In the genomic region with DNA sequence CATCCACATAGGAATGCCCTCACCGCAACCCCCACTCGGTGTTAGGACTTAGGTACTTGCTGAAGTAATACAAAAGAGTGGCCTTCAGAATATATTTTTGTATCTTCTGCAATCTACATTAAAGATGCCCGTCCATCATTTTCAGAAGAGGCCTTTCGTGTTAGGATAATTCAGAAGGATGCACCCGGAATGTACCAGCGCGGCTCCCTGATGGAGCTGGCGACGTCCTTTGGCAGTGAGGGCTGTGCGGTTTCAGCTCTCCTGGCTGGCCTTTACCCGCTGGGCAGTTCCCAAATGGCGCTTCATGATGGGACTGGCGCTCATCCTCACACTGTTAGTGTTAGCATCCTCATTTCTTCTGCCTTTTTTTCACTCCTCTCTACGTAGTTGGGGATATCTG, we compare ENCODE assay signal across 17 cellular contexts. TPM values are rescaled to one million over a fixed set of nuclear protein-coding genes. Genes with fewer than 3 reads are reported as not detected.
DNase-seq lines count a peak whose midpoint lies in the region; ATAC-seq and TF ChIP-seq lines count a peak whose summit lies in the region.
"Had no signal": no experiment of that assay in that cellular context is flagged by ENCODE, and none has a peak within 500 bp of the region (broad histone marks: within the 10 kb centered on the region; RNA-seq: fewer than 3 reads in every experiment).

No MANE protein-coding gene starts in this region.

- no peaks in the 10 kb centered on the region for H3K9me3 Mint-ChIP-seq in HFFc6
- no peaks in the 10 kb centered on the region for H3K9me3 Mint-ChIP-seq in chondrocyte (ENCODE audit: low read depth)
- H3K9me3 Mint-ChIP-seq: activated naive CD4-positive, alpha-beta T cell treated with anti-CD3 and anti-CD28 coated beads, Interleukin-2, amount 10 ng/mL, durations not matched to agents 7 days and 5 days; H9 had no signal

- H3K27ac Mint-ChIP-seq in HFFc6 (peak overlapping the region; percentile 98), chondrocyte (ENCODE audit: unreplicated experiment) (no peak overlapping the region)
- H3K27ac Mint-ChIP-seq: activated naive CD4-positive, alpha-beta T cell treated with anti-CD3 and anti-CD28 coated beads, Interleukin-2, amount 10 ng/mL, durations not matched to agents 7 days and 5 days; T-helper 17 cell had no signal

- H3K79me2 ChIP-seq in osteoblast (ENCODE audit: insufficient read depth, low read length), result peaks cover 40% of the 10 kb centered on the region

- H3K27me3 ChIP-seq in osteoblast (ENCODE audit: insufficient read depth, low read length) (no peaks in the 10 kb centered on the region), upper lobe of right lung (no peaks in the 10 kb centered on the region)
- H3K27me3 ChIP-seq: cardiac muscle cell had no signal

- intact Hi-C loops in upper lobe of right lung (cut with DNase I), result no loop called here

- peak overlapping the region; percentile 80 for H3K27ac ChIP-seq in osteoblast (ENCODE audit: low read depth, low read length)
- peak overlapping the region; percentile 73 for H3K27ac ChIP-seq in upper lobe of right lung
- H3K27ac ChIP-seq: cardiac muscle cell had no signal

- peak overlapping the region; percentile 75 for H2AFZ ChIP-seq in osteoblast (ENCODE audit: low read length)

- H3K4me2 ChIP-seq in osteoblast (ENCODE audit: insufficient read depth, low read length), result no peak overlapping the region

- no peaks in the 10 kb centered on the region for H4K20me1 ChIP-seq in osteoblast (ENCODE audit: insufficient read depth, low read length)

- H3K4me1 Mint-ChIP-seq in HFFc6 (ENCODE audit: low read depth) (peaks cover 100% of the 10 kb centered on the region), chondrocyte (ENCODE audit: low read depth) (peaks cover 47% of the 10 kb centered on the region)
- H3K4me1 Mint-ChIP-seq: activated naive CD4-positive, alpha-beta T cell treated with anti-CD3 and anti-CD28 coated beads, Interleukin-2, amount 10 ng/mL, durations not matched to agents 7 days and 5 days had no signal

- DNase-seq in HFFc6, result no peak
- peak; percentile 36 for DNase-seq in chondrocyte (ENCODE audit: low spot score)
- no peak for DNase-seq in osteoblast (ENCODE audit: insufficient read length, low spot score, missing footprints)
- no peak for DNase-seq in upper lobe of right lung
- no peak for DNase-seq in SKM-1 treated with dmso at 0.1 percent for 144 hours (lab: John Stamatoyannopoulos, UW; ENCODE audit: unreplicated experiment)
- DNase-seq: activated CD4-positive, CD25-positive, alpha-beta regulatory T cell treated with anti-CD3 and anti-CD28 coated beads, Interleukin-2, amount 50 U/mL, for 72 hours; activated naive CD4-positive, alpha-beta T cell treated with anti-CD3 and anti-CD28 coated beads, Interleukin-2, amount 10 ng/mL, durations not matched to agents 7 days and 5 days; C1 segment of cervical spinal cord; effector CD8-positive, alpha-beta T cell; H9; left colon; NCI-H1436 treated with DMSO at 0.1 percent for 48 hours; psoas muscle; T-helper 17 cell had no signal

- H3K4me3 ChIP-seq in osteoblast (ENCODE audit: insufficient read depth, low read length) (no peak overlapping the region), upper lobe of right lung (no peak overlapping the region)
- H3K4me3 ChIP-seq: cardiac muscle cell, psoas muscle had no signal

- H3K27me3 Mint-ChIP-seq in HFFc6 (ENCODE audit: insufficient read depth), result peaks cover 19% of the 10 kb centered on the region
- H3K27me3 Mint-ChIP-seq in chondrocyte (ENCODE audit: low read depth), result no peaks in the 10 kb centered on the region

- no peaks in the 10 kb centered on the region for H3K9me3 ChIP-seq in osteoblast (ENCODE audit: low read depth, low read length)
- H3K9me3 ChIP-seq in upper lobe of right lung, result no peaks in the 10 kb centered on the region
- H3K9me3 ChIP-seq: psoas muscle had no signal

- H3K4me1 ChIP-seq in osteoblast (ENCODE audit: insufficient read depth, low read length) (peaks cover 40% of the 10 kb centered on the region), upper lobe of right lung (peaks cover 30% of the 10 kb centered on the region)
- H3K4me1 ChIP-seq: psoas muscle had no signal

- no peaks in the 10 kb centered on the region for H3K36me3 ChIP-seq in osteoblast (ENCODE audit: insufficient read depth, low read length)
- H3K36me3 ChIP-seq in upper lobe of right lung, result no peaks in the 10 kb centered on the region
- H3K36me3 ChIP-seq: cardiac muscle cell had no signal

- H3K4me3 Mint-ChIP-seq in HFFc6 (peak overlapping the region; percentile 82), chondrocyte (ENCODE audit: unreplicated experiment) (no peak overlapping the region)
- H3K4me3 Mint-ChIP-seq: activated naive CD4-positive, alpha-beta T cell treated with anti-CD3 and anti-CD28 coated beads, Interleukin-2, amount 10 ng/mL, durations not matched to agents 7 days and 5 days; T-helper 17 cell had no signal

- TF ChIP-seq CTCF in HFFc6 (IDR thresholded peaks at IDR 0.05) (no peak), chondrocyte (IDR thresholded peaks at IDR 0.05) (no peak), osteoblast (IDR thresholded peaks at IDR 0.05; ENCODE audit: extremely low read depth, low read depth, low read length) (no peak), upper lobe of right lung (IDR thresholded peaks at IDR 0.05) (no peak)

- ATAC-seq in upper lobe of right lung, result no peak
- ATAC-seq in HG02938 (IDR thresholded peaks at IDR 0.05; ENCODE audit: unreplicated experiment), result no peak
- no peak for ATAC-seq in GM19463 (IDR thresholded peaks at IDR 0.05; ENCODE audit: unreplicated experiment)
- ATAC-seq: left colon, T-helper 17 cell had no signal

- peaks cover 36% of the 10 kb centered on the region for H3K36me3 Mint-ChIP-seq in HFFc6 (ENCODE audit: low read depth)
- no peaks in the 10 kb centered on the region for H3K36me3 Mint-ChIP-seq in chondrocyte (ENCODE audit: low read depth)
- H3K36me3 Mint-ChIP-seq: activated naive CD4-positive, alpha-beta T cell treated with anti-CD3 and anti-CD28 coated beads, Interleukin-2, amount 10 ng/mL, durations not matched to agents 7 days and 5 days had no signal

RNA-seq across cellular contexts. Expression of gene TWIST2, which starts 15.3 kb away (rescaled TPM):
- total RNA-seq in HFFc6 (2021; fragmentation: NEBNext Ultra II Directional; extraction: Animal tissue kit (Norgen Biotek cat#: 25700)), result 100 to 1,000 TPM; 127 to 146 (median 137) TPM
- 1.8 to 9.1 TPM (median 2.4 TPM) in 3 replicates for total RNA-seq in chondrocyte
- total RNA-seq in osteoblast, result 9.4 TPM in 2 replicates
- 12.2 TPM for total RNA-seq in upper lobe of right lung
- total RNA-seq: cardiac muscle cell, T-helper 17 cell had no signal
